Comparison of ENCODE assay signal across 8 cellular contexts in the genomic region with DNA sequence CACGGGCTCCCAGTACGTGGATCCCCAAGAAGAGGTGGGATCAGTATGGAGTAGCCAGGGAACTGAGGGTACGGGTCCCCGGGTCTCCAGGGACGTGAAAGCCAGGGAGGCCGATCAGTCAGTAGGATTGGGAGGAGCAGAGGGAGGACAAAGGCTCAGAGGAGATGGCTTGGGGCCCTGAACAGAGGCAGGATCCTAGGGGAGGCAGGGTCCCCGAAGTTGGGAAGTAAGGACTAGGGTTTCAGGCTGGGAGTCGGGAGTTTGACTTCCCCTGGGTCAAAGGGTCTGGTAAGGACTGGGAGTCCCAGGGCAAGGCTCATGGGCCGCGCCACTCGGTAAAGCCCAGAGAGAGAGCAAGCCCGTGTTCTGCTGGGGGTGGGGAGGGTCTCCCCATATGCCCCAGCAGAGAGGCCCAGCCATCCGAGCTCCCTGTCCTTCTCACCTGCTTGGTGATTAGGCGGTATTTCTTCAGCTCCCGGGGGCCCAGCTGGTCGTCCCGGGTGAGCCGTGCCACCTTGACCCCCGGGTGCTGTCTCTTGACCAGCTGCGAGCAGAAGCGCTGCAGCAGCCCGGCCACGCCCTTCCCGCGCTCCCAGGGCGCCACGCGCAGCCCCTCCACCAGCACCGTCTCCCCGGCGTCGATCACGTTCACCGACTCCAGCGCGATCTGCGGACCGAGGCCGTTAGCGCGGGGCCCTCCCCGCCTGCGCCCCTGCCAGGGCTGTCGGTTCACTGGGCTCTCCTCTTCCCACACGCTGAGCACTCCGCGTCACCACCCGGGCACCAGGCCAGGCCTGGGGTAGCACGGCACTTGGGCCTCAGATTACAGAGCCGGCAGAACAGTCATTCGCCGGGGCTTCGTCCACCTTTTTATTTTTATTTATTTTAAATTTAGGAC. TPM values are rescaled to one million over a fixed set of nuclear protein-coding genes. Genes with fewer than 3 reads are reported as not detected.
DNase-seq lines count a peak whose midpoint lies in the region; ATAC-seq and TF ChIP-seq lines count a peak whose summit lies in the region.

No MANE protein-coding gene starts in this region.

- H3K27me3 Mint-ChIP-seq in activated naive CD4-positive, alpha-beta T cell treated with anti-CD3 and anti-CD28 coated beads, Interleukin-2, amount 10 ng/mL, durations not matched to agents 7 days and 5 days: peaks cover 100% of the 10 kb centered on the region
- H3K27me3 Mint-ChIP-seq in natural killer cell treated with Interleukin-12 subunit alpha and Interleukin-12 subunit beta and Interleukin-15 and Interleukin-18, amount 100 ng/mL, for 72 hours: peaks cover 65 to 84% of the 10 kb centered on the region in 2 donors

- H3K4me1 Mint-ChIP-seq in activated naive CD4-positive, alpha-beta T cell treated with anti-CD3 and anti-CD28 coated beads, Interleukin-2, amount 10 ng/mL, durations not matched to agents 7 days and 5 days: peaks cover 51% of the 10 kb centered on the region
- peaks cover 39 to 40% of the 10 kb centered on the region in 2 donors for H3K4me1 Mint-ChIP-seq in natural killer cell treated with Interleukin-12 subunit alpha and Interleukin-12 subunit beta and Interleukin-15 and Interleukin-18, amount 100 ng/mL, for 72 hours (ENCODE audit: low read depth in 2 of 2)

- no peak for TF ChIP-seq CTCF in epithelial cell of esophagus (IDR thresholded peaks at IDR 0.05; ENCODE audit: insufficient read depth, low read depth, low read length, missing control alignments)

- H3K36me3 ChIP-seq in NT2/D1 (ENCODE audit: insufficient read depth, insufficient read length, low read length): no peaks in the 10 kb centered on the region
- H3K36me3 ChIP-seq in SJCRH30: no peaks in the 10 kb centered on the region

- peak overlapping the region; percentile 61 for H3K9ac ChIP-seq in NT2/D1 (ENCODE audit: insufficient read length, low read depth)

- peaks cover 7% of the 10 kb centered on the region for H3K36me3 Mint-ChIP-seq in activated naive CD4-positive, alpha-beta T cell treated with anti-CD3 and anti-CD28 coated beads, Interleukin-2, amount 10 ng/mL, durations not matched to agents 7 days and 5 days
- no peaks in the 10 kb centered on the region for H3K36me3 Mint-ChIP-seq in natural killer cell treated with Interleukin-12 subunit alpha and Interleukin-12 subunit beta and Interleukin-15 and Interleukin-18, amount 100 ng/mL, for 72 hours

- no peaks in the 10 kb centered on the region for H3K9me3 ChIP-seq in NT2/D1 (ENCODE audit: insufficient read depth, low read length)
- H3K9me3 ChIP-seq in SJCRH30 (replicated peaks): no peaks in the 10 kb centered on the region

- no peak for ATAC-seq in natural killer cell treated with Interleukin-12 subunit alpha and Interleukin-12 subunit beta and Interleukin-15 and Interleukin-18, amount 100 ng/mL, for 72 hours
- ATAC-seq in GM18907 (IDR thresholded peaks at IDR 0.05; ENCODE audit: unreplicated experiment): no peak

- peaks cover 76% of the 10 kb centered on the region for H3K27me3 ChIP-seq in NT2/D1 (ENCODE audit: insufficient read depth, insufficient read length)
- peaks cover 56% of the 10 kb centered on the region for H3K27me3 ChIP-seq in SJCRH30

- no peak overlapping the region for H3K4me3 Mint-ChIP-seq in activated naive CD4-positive, alpha-beta T cell treated with anti-CD3 and anti-CD28 coated beads, Interleukin-2, amount 10 ng/mL, durations not matched to agents 7 days and 5 days
- H3K4me3 Mint-ChIP-seq in natural killer cell treated with Interleukin-12 subunit alpha and Interleukin-12 subunit beta and Interleukin-15 and Interleukin-18, amount 100 ng/mL, for 72 hours: peak overlapping the region; percentile 32

- H3K27ac ChIP-seq in SJCRH30: no peak overlapping the region

- H3K4me3 ChIP-seq in NT2/D1 (ENCODE audit: insufficient read length, low read depth): peak overlapping the region; percentile 34
- H3K4me3 ChIP-seq in epithelial cell of esophagus (ENCODE audit: low read length): no peak overlapping the region
- H3K4me3 ChIP-seq in SJCRH30: no peak overlapping the region

- no peak overlapping the region for H3K27ac Mint-ChIP-seq in activated naive CD4-positive, alpha-beta T cell treated with anti-CD3 and anti-CD28 coated beads, Interleukin-2, amount 10 ng/mL, durations not matched to agents 7 days and 5 days
- no peak overlapping the region for H3K27ac Mint-ChIP-seq in natural killer cell treated with Interleukin-12 subunit alpha and Interleukin-12 subunit beta and Interleukin-15 and Interleukin-18, amount 100 ng/mL, for 72 hours

- peak; percentile 28 for DNase-seq in activated naive CD4-positive, alpha-beta T cell treated with Interleukin-2 at 50 U/mL for 16 hours
- no peak for DNase-seq in activated naive CD4-positive, alpha-beta T cell treated with anti-CD3 and anti-CD28 coated beads, Interleukin-2, amount 10 ng/mL, durations not matched to agents 7 days and 5 days
- DNase-seq in NT2/D1 (ENCODE audit: low read depth, low spot score) (no peak), epithelial cell of esophagus (ENCODE audit: low read depth) (peak; percentile 74), middle frontal gyrus (ENCODE audit: extremely low spot score, low spot score) (no peak), SJCRH30 (no peak)
- no peak for DNase-seq in natural killer cell treated with Interleukin-12 subunit alpha and Interleukin-12 subunit beta and Interleukin-15 and Interleukin-18, amount 100 ng/mL, for 72 hours (ENCODE audit: low spot score)

- H3K4me1 ChIP-seq in NT2/D1 (ENCODE audit: insufficient read depth, insufficient read length) (peaks cover 22% of the 10 kb centered on the region), SJCRH30 (no peaks in the 10 kb centered on the region)

- no peaks in the 10 kb centered on the region for H3K9me3 Mint-ChIP-seq in activated naive CD4-positive, alpha-beta T cell treated with anti-CD3 and anti-CD28 coated beads, Interleukin-2, amount 10 ng/mL, durations not matched to agents 7 days and 5 days
- H3K9me3 Mint-ChIP-seq in natural killer cell treated with Interleukin-12 subunit alpha and Interleukin-12 subunit beta and Interleukin-15 and Interleukin-18, amount 100 ng/mL, for 72 hours: no peaks in the 10 kb centered on the region

- CTCF ChIA-PET in activated naive CD4-positive, alpha-beta T cell treated with anti-CD3 and anti-CD28 coated beads, Interleukin-2, amount 10 ng/mL, durations not matched to agents 7 days and 5 days (lab: Charles Lee): interaction anchor here (0.8 to 1.4 kb wide), 5 partner anchors 10 to 29 kb away, joined by 3 to 9 read pairs (median 3); no protein-coding TSS in a partner anchor

RNA-seq across cellular contexts. Expression of a gene that starts 7.0 kb away (rescaled TPM):
- not detected for total RNA-seq in natural killer cell treated with Interleukin-12 subunit alpha and Interleukin-12 subunit beta and Interleukin-15 and Interleukin-18, amount 100 ng/mL, for 72 hours
- total RNA-seq in SJCRH30 (2014; rRNA removed; shearing (Covaris generic)): not detected in 2 replicates

RNA-seq across cellular contexts. Expression of a gene that starts 7.7 kb away (rescaled TPM):
- under 1 TPM in 1 of 2 donors, not detected in 1; 0.31 TPM for total RNA-seq in natural killer cell treated with Interleukin-12 subunit alpha and Interleukin-12 subunit beta and Interleukin-15 and Interleukin-18, amount 100 ng/mL, for 72 hours
- total RNA-seq in SJCRH30 (2014; rRNA removed; shearing (Covaris generic)): 0.10 and 0.18 TPM in 2 replicates

RNA-seq across cellular contexts. Expression of a gene that starts 18.8 kb away (rescaled TPM):
- 10 to 100 TPM; 30.9 to 39.4 TPM for total RNA-seq in natural killer cell treated with Interleukin-12 subunit alpha and Interleukin-12 subunit beta and Interleukin-15 and Interleukin-18, amount 100 ng/mL, for 72 hours
- total RNA-seq in SJCRH30 (2014; rRNA removed; shearing (Covaris generic)): 89.2 and 98.3 TPM in 2 replicates

RNA-seq across cellular contexts. Expression of a gene that starts 27.7 kb away (rescaled TPM):
- not detected for total RNA-seq in natural killer cell treated with Interleukin-12 subunit alpha and Interleukin-12 subunit beta and Interleukin-15 and Interleukin-18, amount 100 ng/mL, for 72 hours
- total RNA-seq in SJCRH30 (2014; rRNA removed; shearing (Covaris generic)): not detected in 2 replicates

RNA-seq across cellular contexts. Expression of a gene that starts 44.3 kb away (rescaled TPM):
- total RNA-seq in natural killer cell treated with Interleukin-12 subunit alpha and Interleukin-12 subunit beta and Interleukin-15 and Interleukin-18, amount 100 ng/mL, for 72 hours: 10 to 100 TPM; 66.2 to 72.3 TPM
- 53.0 and 59.7 TPM in 2 replicates for total RNA-seq in SJCRH30 (2014; rRNA removed; shearing (Covaris generic))

Comparison
In these comparisons a context has a peak if more than half of its experiments do, and no peak if none do; other contexts are left out.
1. DNase-seq: peak in activated naive CD4-positive, alpha-beta T cell treated with Interleukin-2 at 50 U/mL for 16 hours (single experiment) and epithelial cell of esophagus (single experiment); none in activated naive CD4-positive, alpha-beta T cell treated with anti-CD3 and anti-CD28 coated beads, Interleukin-2, amount 10 ng/mL, durations not matched to agents 7 days and 5 days (single experiment), NT2/D1 (single experiment), natural killer cell treated with Interleukin-12 subunit alpha and Interleukin-12 subunit beta and Interleukin-15 and Interleukin-18, amount 100 ng/mL, for 72 hours (single experiment), middle frontal gyrus (single experiment) and SJCRH30 (0 of 2).